1 cellular context compared by ENCODE assay signal in the genomic region with DNA sequence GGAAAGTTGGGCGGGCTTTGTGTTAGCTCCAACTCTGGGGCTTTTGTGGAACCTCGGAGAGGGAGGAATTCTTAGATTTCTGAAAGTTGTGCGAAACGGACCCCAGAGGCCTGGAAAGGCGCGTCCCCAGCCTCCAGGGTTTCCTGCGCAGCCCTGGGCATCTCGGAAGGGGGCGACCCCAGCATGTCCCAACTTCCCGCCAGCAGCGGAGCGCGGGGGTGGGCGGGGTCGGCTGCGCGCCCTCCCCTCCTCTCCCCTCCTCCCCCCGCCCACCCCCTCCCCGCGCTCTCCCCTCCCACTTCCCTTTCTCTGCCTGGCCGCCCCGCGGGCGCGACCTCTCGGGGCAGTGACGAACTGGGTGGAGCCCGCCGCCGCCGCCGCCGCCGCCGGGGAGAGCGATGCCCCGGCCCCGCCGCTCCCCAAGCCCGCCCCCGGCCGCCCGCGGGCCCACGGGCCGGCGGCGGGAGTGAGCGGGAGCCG.
A peak's percentile ranks its signal among the peaks of the same experiment; 100 is the strongest.
TF ChIP-seq lines count a peak whose summit lies in the region.

No MANE protein-coding gene starts in this region.

TF ChIP-seq in K562, 482 proteins besides CTCF, POLR2A, EP300 and RAD21 (continued from another document):
- TF ChIP-seq, protein P1, sequence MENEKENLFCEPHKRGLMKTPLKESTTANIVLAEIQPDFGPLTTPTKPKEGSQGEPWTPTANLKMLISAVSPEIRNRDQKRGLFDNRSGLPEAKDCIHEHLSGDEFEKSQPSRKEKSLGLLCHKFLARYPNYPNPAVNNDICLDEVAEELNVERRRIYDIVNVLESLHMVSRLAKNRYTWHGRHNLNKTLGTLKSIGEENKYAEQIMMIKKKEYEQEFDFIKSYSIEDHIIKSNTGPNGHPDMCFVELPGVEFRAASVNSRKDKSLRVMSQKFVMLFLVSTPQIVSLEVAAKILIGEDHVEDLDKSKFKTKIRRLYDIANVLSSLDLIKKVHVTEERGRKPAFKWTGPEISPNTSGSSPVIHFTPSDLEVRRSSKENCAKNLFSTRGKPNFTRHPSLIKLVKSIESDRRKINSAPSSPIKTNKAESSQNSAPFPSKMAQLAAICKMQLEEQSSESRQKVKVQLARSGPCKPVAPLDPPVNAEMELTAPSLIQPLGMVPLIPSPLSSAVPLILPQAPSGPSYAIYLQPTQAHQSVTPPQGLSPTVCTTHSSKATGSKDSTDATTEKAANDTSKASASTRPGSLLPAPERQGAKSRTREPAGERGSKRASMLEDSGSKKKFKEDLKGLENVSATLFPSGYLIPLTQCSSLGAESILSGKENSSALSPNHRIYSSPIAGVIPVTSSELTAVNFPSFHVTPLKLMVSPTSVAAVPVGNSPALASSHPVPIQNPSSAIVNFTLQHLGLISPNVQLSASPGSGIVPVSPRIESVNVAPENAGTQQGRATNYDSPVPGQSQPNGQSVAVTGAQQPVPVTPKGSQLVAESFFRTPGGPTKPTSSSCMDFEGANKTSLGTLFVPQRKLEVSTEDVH (IDR thresholded peaks at IDR 0.05; ENCODE audit: low read depth, partially characterized antibody), result peak; percentile 41
- no peak for TF ChIP-seq SIN3A (IDR thresholded peaks at IDR 0.05; ENCODE audit: borderline replicate concordance in 2 of 2, control insufficient read depth in 1 of 2, low read depth in 2 of 2, low read length in 2 of 2)
- TF ChIP-seq MAZ (CRISPR knock-in tag; conservative IDR thresholded peaks at IDR 0.05 in 1 of 2, IDR thresholded peaks at IDR 0.05 in 1 of 2), result peak in 1 of 2 experiments; percentile 77; a peak in 3 of 4 replicates
- TF ChIP-seq SPI1 (IDR thresholded peaks at IDR 0.05; ENCODE audit: borderline replicate concordance, low read depth, low read length), result peak; percentile 76
- TF ChIP-seq, protein P2, sequence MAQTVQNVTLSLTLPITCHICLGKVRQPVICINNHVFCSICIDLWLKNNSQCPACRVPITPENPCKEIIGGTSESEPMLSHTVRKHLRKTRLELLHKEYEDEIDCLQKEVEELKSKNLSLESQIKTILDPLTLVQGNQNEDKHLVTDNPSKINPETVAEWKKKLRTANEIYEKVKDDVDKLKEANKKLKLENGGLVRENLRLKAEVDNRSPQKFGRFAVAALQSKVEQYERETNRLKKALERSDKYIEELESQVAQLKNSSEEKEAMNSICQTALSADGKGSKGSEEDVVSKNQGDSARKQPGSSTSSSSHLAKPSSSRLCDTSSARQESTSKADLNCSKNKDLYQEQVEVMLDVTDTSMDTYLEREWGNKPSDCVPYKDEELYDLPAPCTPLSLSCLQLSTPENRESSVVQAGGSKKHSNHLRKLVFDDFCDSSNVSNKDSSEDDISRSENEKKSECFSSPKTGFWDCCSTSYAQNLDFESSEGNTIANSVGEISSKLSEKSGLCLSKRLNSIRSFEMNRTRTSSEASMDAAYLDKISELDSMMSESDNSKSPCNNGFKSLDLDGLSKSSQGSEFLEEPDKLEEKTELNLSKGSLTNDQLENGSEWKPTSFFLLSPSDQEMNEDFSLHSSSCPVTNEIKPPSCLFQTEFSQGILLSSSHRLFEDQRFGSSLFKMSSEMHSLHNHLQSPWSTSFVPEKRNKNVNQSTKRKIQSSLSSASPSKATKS (CRISPR knock-in tag; IDR thresholded peaks at IDR 0.05), result no peak
- TF ChIP-seq ELF2 (CRISPR knock-in tag; IDR thresholded peaks at IDR 0.05), result no peak
- TF ChIP-seq NR2C2 (CRISPR knock-in tag; IDR thresholded peaks at IDR 0.05), result no peak
- peak; percentile 72; the same call in 1 of the 2 replicates for TF ChIP-seq NR2C2 (tag; IDR thresholded peaks at IDR 0.05)
- peak; percentile 34 to 48; a peak in 3 of 4 replicates for TF ChIP-seq NRF1 (conservative IDR thresholded peaks at IDR 0.05 in 1 of 2, IDR thresholded peaks at IDR 0.05 in 1 of 2)
- peak; percentile 66 for TF ChIP-seq HNRNPLL (IDR thresholded peaks at IDR 0.05; ENCODE audit: low read depth, low read length, poor library complexity, severe bottlenecking)
- 0 out of 2 replicates have a peak, but pooled peaks have one; percentile 34 for TF ChIP-seq ELF1 (tag; IDR thresholded peaks at IDR 0.05)
- peak; percentile 82; the same call in 1 of the 2 replicates for TF ChIP-seq ZBTB7A (IDR thresholded peaks at IDR 0.05; ENCODE audit: borderline replicate concordance, control insufficient read depth, low read depth, low read length)
- 0 out of 2 replicates have a peak, but pooled peaks have one; percentile 4 for TF ChIP-seq HNRNPL (IDR thresholded peaks at IDR 0.05; ENCODE audit: low read depth, low read length)
- 0 out of 2 replicates have a peak, but pooled peaks have one; percentile 24 for TF ChIP-seq SAFB (IDR thresholded peaks at IDR 0.05; ENCODE audit: borderline replicate concordance, low read depth, low read length)
- no peak for TF ChIP-seq ZNF263 (CRISPR knock-in tag; IDR thresholded peaks at IDR 0.05; ENCODE audit: borderline replicate concordance)
- TF ChIP-seq, protein P3, sequence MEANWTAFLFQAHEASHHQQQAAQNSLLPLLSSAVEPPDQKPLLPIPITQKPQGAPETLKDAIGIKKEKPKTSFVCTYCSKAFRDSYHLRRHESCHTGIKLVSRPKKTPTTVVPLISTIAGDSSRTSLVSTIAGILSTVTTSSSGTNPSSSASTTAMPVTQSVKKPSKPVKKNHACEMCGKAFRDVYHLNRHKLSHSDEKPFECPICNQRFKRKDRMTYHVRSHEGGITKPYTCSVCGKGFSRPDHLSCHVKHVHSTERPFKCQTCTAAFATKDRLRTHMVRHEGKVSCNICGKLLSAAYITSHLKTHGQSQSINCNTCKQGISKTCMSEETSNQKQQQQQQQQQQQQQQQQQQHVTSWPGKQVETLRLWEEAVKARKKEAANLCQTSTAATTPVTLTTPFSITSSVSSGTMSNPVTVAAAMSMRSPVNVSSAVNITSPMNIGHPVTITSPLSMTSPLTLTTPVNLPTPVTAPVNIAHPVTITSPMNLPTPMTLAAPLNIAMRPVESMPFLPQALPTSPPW (CRISPR knock-in tag; IDR thresholded peaks at IDR 0.05), result peak; percentile 90
- TF ChIP-seq, protein P4, sequence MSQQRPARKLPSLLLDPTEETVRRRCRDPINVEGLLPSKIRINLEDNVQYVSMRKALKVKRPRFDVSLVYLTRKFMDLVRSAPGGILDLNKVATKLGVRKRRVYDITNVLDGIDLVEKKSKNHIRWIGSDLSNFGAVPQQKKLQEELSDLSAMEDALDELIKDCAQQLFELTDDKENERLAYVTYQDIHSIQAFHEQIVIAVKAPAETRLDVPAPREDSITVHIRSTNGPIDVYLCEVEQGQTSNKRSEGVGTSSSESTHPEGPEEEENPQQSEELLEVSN (IDR thresholded peaks at IDR 0.05; ENCODE audit: borderline replicate concordance in 1 of 2, extremely low read depth in 1 of 2, insufficient read depth in 1 of 2, insufficient read length in 1 of 2, low read depth in 1 of 2, low read length in 1 of 2, poor library complexity in 1 of 2, severe bottlenecking in 1 of 2), result peak in 1 of 2 experiments; percentile 56
- TF ChIP-seq PHF8 (IDR thresholded peaks at IDR 0.05; ENCODE audit: borderline replicate concordance, low read length), result peak; percentile 34; the same call in 1 of the 2 replicates
